In genomic region chr22:27032121-27032761, GRCh38 we compare ENCODE assay signal across 9 cellular contexts.
DNase-seq lines count a peak whose midpoint lies in the region; ATAC-seq and TF ChIP-seq lines count a peak whose summit lies in the region.
"Had no signal": no experiment of that assay in that cellular context is flagged by ENCODE, and none has a peak within 500 bp of the region (broad histone marks: within the 10 kb centered on the region; RNA-seq: fewer than 3 reads in every experiment).

No MANE protein-coding gene starts in this region.

- H3K27me3 ChIP-seq in thoracic aorta (replicated peaks; ENCODE audit: insufficient read depth) = no peaks in the 10 kb centered on the region

- no peaks in the 10 kb centered on the region for H3K36me3 ChIP-seq in thoracic aorta

- peak overlapping the region; percentile 50 to 84 for H3K27ac ChIP-seq in thoracic aorta

- H3K9me3 ChIP-seq in thoracic aorta = no peaks in the 10 kb centered on the region

- peak; percentile 41 for ATAC-seq in thoracic aorta (ENCODE audit: insufficient number of reproducible peaks, low FRiP score, low read depth)
- no peak for ATAC-seq in GM19023 (IDR thresholded peaks at IDR 0.05; ENCODE audit: unreplicated experiment)
- no peak for ATAC-seq in HG02642 (IDR thresholded peaks at IDR 0.05; ENCODE audit: poor library complexity, unreplicated experiment)

- in situ Hi-C loops in astrocyte of the cerebellum (cut with HindIII; ENCODE audit: low sequenced_read_pairs) = no loop called here

- H3K4me3 ChIP-seq in astrocyte of the cerebellum (ENCODE audit: low read depth, low read length) (no peak overlapping the region), thoracic aorta (peak overlapping the region; percentile 50)

- H3K4me1 ChIP-seq in thoracic aorta (ENCODE audit: control insufficient read depth in 1 of 2, low read depth in 2 of 2) = peaks cover 8 to 29% of the 10 kb centered on the region in 2 donors

- TF ChIP-seq CTCF in astrocyte of the cerebellum (IDR thresholded peaks at IDR 0.05; ENCODE audit: low read depth, low read length, missing control alignments) (peak; percentile 40), thoracic aorta (IDR thresholded peaks at IDR 0.05) (peak; percentile 47)

- peak; percentile 18 to 55 for DNase-seq in NCI-H2081 (lab: John Stamatoyannopoulos, UW)
- no peak for DNase-seq in NCI-H2081 treated with DMSO at 0.1 percent for 48 hours (lab: John Stamatoyannopoulos, UW)
- no peak for DNase-seq in astrocyte of the cerebellum (ENCODE audit: low read depth)
- DNase-seq in iPS DF 4.7 (ENCODE audit: extremely low read depth, low spot score) = peak; percentile 33
- peak; percentile 11 for DNase-seq in thoracic aorta (ENCODE audit: low spot score)
- no peak for DNase-seq in NCI-H2107 (lab: John Stamatoyannopoulos, UW)
- DNase-seq: naive B cell had no signal

Comparison
In these comparisons a context has a peak if more than half of its experiments do, and no peak if none do; other contexts are left out.
1. DNase-seq: peak in NCI-H2081 (2 of 2), iPS DF 4.7 (single experiment) and thoracic aorta (single experiment); none in NCI-H2081 treated with DMSO at 0.1 percent for 48 hours (single experiment), astrocyte of the cerebellum (single experiment) and NCI-H2107 (single experiment).